In the genomic region with DNA sequence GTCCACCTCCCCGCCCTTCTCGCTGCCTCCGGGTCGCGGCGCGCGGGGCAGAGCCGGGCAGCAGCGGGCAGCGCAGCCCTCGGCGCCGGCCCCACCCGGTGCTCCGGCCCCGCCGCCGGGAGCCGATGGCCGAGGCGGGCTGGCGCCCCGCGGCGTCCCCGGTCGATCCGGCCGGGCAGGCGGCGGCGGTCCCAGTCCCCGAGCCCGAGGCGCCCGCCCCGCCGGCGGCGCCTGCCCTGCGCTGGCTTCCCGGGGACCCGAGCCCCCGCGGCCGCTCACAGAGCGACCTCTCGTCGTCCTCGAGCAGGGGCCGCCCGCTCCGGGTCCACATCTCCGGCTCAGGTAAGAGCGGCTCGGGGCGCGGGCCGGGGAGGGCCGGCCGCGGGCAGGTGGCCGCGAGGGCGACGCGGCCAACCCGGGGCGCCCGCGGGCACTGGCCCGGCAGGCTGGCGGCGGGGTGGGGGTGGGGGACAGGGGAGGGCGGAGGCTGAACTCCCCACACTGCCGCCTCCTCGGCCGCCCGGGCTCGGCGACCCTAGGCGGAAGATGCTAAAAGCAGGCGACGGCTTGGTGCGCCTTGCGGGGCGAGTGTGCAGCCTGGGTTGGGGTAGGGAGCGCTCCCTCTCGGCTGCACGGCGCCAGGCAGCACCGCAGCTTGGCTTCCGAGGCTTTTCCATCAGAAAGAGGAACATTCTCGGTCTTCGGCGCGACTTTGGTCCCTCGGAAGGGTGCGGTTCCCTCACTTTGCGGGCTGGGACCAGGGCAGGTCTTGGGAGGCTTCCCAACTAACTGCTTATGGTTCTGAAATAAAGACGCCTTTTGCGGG, we compare ENCODE assay signal across 1 cellular context.
TF ChIP-seq lines count a peak whose summit lies in the region.

No MANE protein-coding gene starts in this region.

TF ChIP-seq in HepG2, 621 proteins besides CTCF, POLR2A, EP300 and RAD21 (continued from another document and continues in another):
- TF ChIP-seq EZH2 (conservative IDR thresholded peaks at IDR 0.05; ENCODE audit: low read depth, low read length) (no peak), BRCA1 (CRISPR knock-in tag; IDR thresholded peaks at IDR 0.05) (no peak), ELF1 (CRISPR knock-in tag; IDR thresholded peaks at IDR 0.05) (0 out of 2 replicates have a peak, but pooled peaks have one; percentile 30), THAP11 (CRISPR knock-in tag; IDR thresholded peaks at IDR 0.05) (no peak), ZSCAN9 (CRISPR knock-in tag; IDR thresholded peaks at IDR 0.05; ENCODE audit: borderline replicate concordance) (no peak), YEATS4 (CRISPR knock-in tag; IDR thresholded peaks at IDR 0.05; ENCODE audit: borderline replicate concordance) (0 out of 2 replicates have a peak, but pooled peaks have one; percentile 15), ZNF768 (CRISPR knock-in tag; IDR thresholded peaks at IDR 0.05) (peak; percentile 65; the same call in 1 of the 2 replicates), ZNF530 (CRISPR knock-in tag; IDR thresholded peaks at IDR 0.05; ENCODE audit: low read depth) (no peak), HDAC1 (CRISPR knock-in tag; IDR thresholded peaks at IDR 0.05) (0 out of 2 replicates have a peak, but pooled peaks have one; percentile 20), ZNF331 (CRISPR knock-in tag; IDR thresholded peaks at IDR 0.05) (peak; percentile 46; the same call in 1 of the 2 replicates), KDM3A (CRISPR knock-in tag; IDR thresholded peaks at IDR 0.05; ENCODE audit: low read depth) (0 out of 2 replicates have a peak, but pooled peaks have one; percentile 45), ADNP (CRISPR knock-in tag; IDR thresholded peaks at IDR 0.05) (peak; percentile 7; the same call in 1 of the 2 replicates), BORCS8-MEF2B (CRISPR knock-in tag; IDR thresholded peaks at IDR 0.05) (peak; percentile 45; the same call in 1 of the 2 replicates), ZNF7 (CRISPR knock-in tag; IDR thresholded peaks at IDR 0.05) (peak; percentile 96), PPARG (CRISPR knock-in tag; conservative IDR thresholded peaks at IDR 0.05) (no peak), ZFX (CRISPR knock-in tag; IDR thresholded peaks at IDR 0.05; ENCODE audit: low read depth) (peak; percentile 52), PHF21A (CRISPR knock-in tag; IDR thresholded peaks at IDR 0.05) (0 out of 2 replicates have a peak, but pooled peaks have one; percentile 24), EHMT2 (IDR thresholded peaks at IDR 0.05; ENCODE audit: borderline replicate concordance, low read depth, low read length) (no peak), ZNF772 (CRISPR knock-in tag; IDR thresholded peaks at IDR 0.05) (0 out of 2 replicates have a peak, but pooled peaks have one; percentile 54), ZNF577 (CRISPR knock-in tag; IDR thresholded peaks at IDR 0.05; ENCODE audit: borderline replicate concordance, low read depth) (no peak), ZNF891 (CRISPR knock-in tag; IDR thresholded peaks at IDR 0.05) (no peak; the same call in 1 of the 2 replicates), GATAD2A (CRISPR knock-in tag; IDR thresholded peaks at IDR 0.05) (peak; percentile 26; the same call in 1 of the 2 replicates), SOX13 (IDR thresholded peaks at IDR 0.05) (no peak), SOX13 (CRISPR knock-in tag; conservative IDR thresholded peaks at IDR 0.05 in 1 of 2, IDR thresholded peaks at IDR 0.05 in 1 of 2) (peak in 1 of 2 experiments; percentile 35; a peak in 1 of 4 replicates), SIX4 (CRISPR knock-in tag; IDR thresholded peaks at IDR 0.05) (no peak), ERF (CRISPR knock-in tag; IDR thresholded peaks at IDR 0.05) (0 out of 2 replicates have a peak, but pooled peaks have one; percentile 11), EEA1 (CRISPR knock-in tag; IDR thresholded peaks at IDR 0.05; ENCODE audit: borderline replicate concordance) (peak; percentile 1; the same call in 1 of the 2 replicates), FOXA1 (IDR thresholded peaks at IDR 0.05) (no peak), FOXA1 (CRISPR knock-in tag; IDR thresholded peaks at IDR 0.05) (no peak), PAF1 (CRISPR knock-in tag; IDR thresholded peaks at IDR 0.05) (no peak), MIXL1 (CRISPR knock-in tag; IDR thresholded peaks at IDR 0.05) (no peak), ZBTB21 (CRISPR knock-in tag; IDR thresholded peaks at IDR 0.05) (no peak), GPN1 (CRISPR knock-in tag; IDR thresholded peaks at IDR 0.05; ENCODE audit: borderline replicate concordance) (no peak), RXRB (CRISPR knock-in tag; IDR thresholded peaks at IDR 0.05; ENCODE audit: borderline replicate concordance) (no peak), KMT2A (CRISPR knock-in tag; IDR thresholded peaks at IDR 0.05) (peak; percentile 78; the same call in 1 of the 2 replicates), HDAC2 (CRISPR knock-in tag; IDR thresholded peaks at IDR 0.05) (peak; percentile 63; the same call in 1 of the 2 replicates), ZMYM2 (CRISPR knock-in tag; IDR thresholded peaks at IDR 0.05) (peak; percentile 18; the same call in 1 of the 2 replicates), ZNF773 (CRISPR knock-in tag; IDR thresholded peaks at IDR 0.05; ENCODE audit: borderline replicate concordance) (no peak), NFKBIZ (CRISPR knock-in tag; IDR thresholded peaks at IDR 0.05) (no peak), DPF2 (CRISPR knock-in tag; IDR thresholded peaks at IDR 0.05; ENCODE audit: borderline replicate concordance, low read depth) (no peak), KDM2A (CRISPR knock-in tag; IDR thresholded peaks at IDR 0.05; ENCODE audit: borderline replicate concordance, low read depth) (peak; percentile 69; the same call in 1 of the 2 replicates), ZSCAN25 (CRISPR knock-in tag; IDR thresholded peaks at IDR 0.05) (peak; percentile 60; the same call in 1 of the 2 replicates)
- TF ChIP-seq, protein P1, sequence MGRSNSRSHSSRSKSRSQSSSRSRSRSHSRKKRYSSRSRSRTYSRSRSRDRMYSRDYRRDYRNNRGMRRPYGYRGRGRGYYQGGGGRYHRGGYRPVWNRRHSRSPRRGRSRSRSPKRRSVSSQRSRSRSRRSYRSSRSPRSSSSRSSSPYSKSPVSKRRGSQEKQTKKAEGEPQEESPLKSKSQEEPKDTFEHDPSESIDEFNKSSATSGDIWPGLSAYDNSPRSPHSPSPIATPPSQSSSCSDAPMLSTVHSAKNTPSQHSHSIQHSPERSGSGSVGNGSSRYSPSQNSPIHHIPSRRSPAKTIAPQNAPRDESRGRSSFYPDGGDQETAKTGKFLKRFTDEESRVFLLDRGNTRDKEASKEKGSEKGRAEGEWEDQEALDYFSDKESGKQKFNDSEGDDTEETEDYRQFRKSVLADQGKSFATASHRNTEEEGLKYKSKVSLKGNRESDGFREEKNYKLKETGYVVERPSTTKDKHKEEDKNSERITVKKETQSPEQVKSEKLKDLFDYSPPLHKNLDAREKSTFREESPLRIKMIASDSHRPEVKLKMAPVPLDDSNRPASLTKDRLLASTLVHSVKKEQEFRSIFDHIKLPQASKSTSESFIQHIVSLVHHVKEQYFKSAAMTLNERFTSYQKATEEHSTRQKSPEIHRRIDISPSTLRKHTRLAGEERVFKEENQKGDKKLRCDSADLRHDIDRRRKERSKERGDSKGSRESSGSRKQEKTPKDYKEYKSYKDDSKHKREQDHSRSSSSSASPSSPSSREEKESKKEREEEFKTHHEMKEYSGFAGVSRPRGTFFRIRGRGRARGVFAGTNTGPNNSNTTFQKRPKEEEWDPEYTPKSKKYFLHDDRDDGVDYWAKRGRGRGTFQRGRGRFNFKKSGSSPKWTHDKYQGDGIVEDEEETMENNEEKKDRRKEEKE (IDR thresholded peaks at IDR 0.05), result no peak
- TF ChIP-seq, protein P2, sequence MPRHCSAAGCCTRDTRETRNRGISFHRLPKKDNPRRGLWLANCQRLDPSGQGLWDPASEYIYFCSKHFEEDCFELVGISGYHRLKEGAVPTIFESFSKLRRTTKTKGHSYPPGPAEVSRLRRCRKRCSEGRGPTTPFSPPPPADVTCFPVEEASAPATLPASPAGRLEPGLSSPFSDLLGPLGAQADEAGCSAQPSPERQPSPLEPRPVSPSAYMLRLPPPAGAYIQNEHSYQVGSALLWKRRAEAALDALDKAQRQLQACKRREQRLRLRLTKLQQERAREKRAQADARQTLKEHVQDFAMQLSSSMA (CRISPR knock-in tag; IDR thresholded peaks at IDR 0.05), result no peak
- TF ChIP-seq, protein P3, sequence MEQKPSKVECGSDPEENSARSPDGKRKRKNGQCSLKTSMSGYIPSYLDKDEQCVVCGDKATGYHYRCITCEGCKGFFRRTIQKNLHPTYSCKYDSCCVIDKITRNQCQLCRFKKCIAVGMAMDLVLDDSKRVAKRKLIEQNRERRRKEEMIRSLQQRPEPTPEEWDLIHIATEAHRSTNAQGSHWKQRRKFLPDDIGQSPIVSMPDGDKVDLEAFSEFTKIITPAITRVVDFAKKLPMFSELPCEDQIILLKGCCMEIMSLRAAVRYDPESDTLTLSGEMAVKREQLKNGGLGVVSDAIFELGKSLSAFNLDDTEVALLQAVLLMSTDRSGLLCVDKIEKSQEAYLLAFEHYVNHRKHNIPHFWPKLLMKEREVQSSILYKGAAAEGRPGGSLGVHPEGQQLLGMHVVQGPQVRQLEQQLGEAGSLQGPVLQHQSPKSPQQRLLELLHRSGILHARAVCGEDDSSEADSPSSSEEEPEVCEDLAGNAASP (CRISPR knock-in tag; IDR thresholded peaks at IDR 0.05; ENCODE audit: borderline replicate concordance), result 0 out of 2 replicates have a peak, but pooled peaks have one; percentile 17
- TF ChIP-seq, protein P4, sequence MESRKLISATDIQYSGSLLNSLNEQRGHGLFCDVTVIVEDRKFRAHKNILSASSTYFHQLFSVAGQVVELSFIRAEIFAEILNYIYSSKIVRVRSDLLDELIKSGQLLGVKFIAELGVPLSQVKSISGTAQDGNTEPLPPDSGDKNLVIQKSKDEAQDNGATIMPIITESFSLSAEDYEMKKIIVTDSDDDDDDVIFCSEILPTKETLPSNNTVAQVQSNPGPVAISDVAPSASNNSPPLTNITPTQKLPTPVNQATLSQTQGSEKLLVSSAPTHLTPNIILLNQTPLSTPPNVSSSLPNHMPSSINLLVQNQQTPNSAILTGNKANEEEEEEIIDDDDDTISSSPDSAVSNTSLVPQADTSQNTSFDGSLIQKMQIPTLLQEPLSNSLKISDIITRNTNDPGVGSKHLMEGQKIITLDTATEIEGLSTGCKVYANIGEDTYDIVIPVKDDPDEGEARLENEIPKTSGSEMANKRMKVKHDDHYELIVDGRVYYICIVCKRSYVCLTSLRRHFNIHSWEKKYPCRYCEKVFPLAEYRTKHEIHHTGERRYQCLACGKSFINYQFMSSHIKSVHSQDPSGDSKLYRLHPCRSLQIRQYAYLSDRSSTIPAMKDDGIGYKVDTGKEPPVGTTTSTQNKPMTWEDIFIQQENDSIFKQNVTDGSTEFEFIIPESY (CRISPR knock-in tag; IDR thresholded peaks at IDR 0.05), result no peak
- TF ChIP-seq, protein P5, sequence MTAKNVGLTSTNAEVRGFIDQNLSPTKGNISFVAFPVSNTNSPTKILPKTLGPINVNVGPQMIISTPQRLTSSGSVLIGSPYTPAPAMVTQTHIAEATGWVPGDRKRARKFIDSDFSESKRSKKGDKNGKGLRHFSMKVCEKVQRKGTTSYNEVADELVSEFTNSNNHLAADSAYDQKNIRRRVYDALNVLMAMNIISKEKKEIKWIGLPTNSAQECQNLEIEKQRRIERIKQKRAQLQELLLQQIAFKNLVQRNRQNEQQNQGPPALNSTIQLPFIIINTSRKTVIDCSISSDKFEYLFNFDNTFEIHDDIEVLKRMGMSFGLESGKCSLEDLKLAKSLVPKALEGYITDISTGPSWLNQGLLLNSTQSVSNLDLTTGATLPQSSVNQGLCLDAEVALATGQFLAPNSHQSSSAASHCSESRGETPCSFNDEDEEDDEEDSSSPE (CRISPR knock-in tag; IDR thresholded peaks at IDR 0.05), result peak; percentile 50; the same call in 1 of the 2 replicates
- TF ChIP-seq, protein P6, sequence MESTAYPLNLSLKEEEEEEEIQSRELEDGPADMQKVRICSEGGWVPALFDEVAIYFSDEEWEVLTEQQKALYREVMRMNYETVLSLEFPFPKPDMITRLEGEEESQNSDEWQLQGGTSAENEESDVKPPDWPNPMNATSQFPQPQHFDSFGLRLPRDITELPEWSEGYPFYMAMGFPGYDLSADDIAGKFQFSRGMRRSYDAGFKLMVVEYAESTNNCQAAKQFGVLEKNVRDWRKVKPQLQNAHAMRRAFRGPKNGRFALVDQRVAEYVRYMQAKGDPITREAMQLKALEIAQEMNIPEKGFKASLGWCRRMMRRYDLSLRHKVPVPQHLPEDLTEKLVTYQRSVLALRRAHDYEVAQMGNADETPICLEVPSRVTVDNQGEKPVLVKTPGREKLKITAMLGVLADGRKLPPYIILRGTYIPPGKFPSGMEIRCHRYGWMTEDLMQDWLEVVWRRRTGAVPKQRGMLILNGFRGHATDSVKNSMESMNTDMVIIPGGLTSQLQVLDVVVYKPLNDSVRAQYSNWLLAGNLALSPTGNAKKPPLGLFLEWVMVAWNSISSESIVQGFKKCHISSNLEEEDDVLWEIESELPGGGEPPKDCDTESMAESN (CRISPR knock-in tag; conservative IDR thresholded peaks at IDR 0.05), result peak; percentile 44; the same call in 1 of the 2 replicates
- TF ChIP-seq, protein P7, sequence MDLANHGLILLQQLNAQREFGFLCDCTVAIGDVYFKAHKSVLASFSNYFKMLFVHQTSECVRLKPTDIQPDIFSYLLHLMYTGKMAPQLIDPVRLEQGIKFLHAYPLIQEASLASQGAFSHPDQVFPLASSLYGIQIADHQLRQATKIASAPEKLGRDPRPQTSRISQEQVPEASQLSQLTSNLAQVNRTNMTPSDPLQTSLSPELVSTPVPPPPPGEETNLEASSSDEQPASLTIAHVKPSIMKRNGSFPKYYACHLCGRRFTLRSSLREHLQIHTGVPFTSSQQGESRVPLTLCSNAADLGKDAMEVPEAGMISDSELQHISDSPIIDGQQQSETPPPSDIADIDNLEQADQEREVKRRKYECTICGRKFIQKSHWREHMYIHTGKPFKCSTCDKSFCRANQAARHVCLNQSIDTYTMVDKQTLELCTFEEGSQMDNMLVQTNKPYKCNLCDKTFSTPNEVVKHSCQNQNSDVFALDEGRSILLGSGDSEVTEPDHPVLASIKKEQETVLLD (CRISPR knock-in tag; IDR thresholded peaks at IDR 0.05; ENCODE audit: low read depth), result 0 out of 2 replicates have a peak, but pooled peaks have one; percentile 33
- TF ChIP-seq, protein P8, sequence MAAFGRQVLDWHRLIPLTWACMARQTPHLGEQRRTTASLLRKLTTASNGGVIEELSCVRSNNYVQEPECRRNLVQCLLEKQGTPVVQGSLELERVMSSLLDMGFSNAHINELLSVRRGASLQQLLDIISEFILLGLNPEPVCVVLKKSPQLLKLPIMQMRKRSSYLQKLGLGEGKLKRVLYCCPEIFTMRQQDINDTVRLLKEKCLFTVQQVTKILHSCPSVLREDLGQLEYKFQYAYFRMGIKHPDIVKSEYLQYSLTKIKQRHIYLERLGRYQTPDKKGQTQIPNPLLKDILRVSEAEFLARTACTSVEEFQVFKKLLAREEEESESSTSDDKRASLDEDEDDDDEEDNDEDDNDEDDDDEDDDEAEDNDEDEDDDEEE (CRISPR knock-in tag; IDR thresholded peaks at IDR 0.05), result no peak
- TF ChIP-seq, protein P9, sequence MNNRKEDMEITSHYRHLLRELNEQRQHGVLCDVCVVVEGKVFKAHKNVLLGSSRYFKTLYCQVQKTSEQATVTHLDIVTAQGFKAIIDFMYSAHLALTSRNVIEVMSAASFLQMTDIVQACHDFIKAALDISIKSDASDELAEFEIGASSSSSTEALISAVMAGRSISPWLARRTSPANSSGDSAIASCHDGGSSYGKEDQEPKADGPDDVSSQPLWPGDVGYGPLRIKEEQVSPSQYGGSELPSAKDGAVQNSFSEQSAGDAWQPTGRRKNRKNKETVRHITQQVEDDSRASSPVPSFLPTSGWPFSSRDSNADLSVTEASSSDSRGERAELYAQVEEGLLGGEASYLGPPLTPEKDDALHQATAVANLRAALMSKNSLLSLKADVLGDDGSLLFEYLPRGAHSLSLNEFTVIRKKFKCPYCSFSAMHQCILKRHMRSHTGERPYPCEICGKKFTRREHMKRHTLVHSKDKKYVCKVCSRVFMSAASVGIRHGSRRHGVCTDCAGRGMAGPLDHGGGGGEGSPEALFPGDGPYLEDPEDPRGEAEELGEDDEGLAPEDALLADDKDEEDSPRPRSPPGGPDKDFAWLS (CRISPR knock-in tag; IDR thresholded peaks at IDR 0.05; ENCODE audit: borderline replicate concordance), result no peak
